In genomic region chr1:75152092-75152491, GRCh38 we compare ENCODE assay signal across 9 cellular contexts. TPM values are rescaled to one million over a fixed set of nuclear protein-coding genes. Genes with fewer than 3 reads are reported as not detected.
"Had no signal": no experiment of that assay in that cellular context is flagged by ENCODE, and none has a peak within 500 bp of the region (broad histone marks: within the 10 kb centered on the region; RNA-seq: fewer than 3 reads in every experiment).

No MANE protein-coding gene starts in this region.

- ATAC-seq: GM12878 had no signal

- FAIRE-seq: G401.6, GM12878, GM12891, GM12892, GM18507, GM19239 had no signal

- DNase-seq: GDM1, GF-D8 had no signal

- H3K4me3 ChIP-seq: GM12878 had no signal

RNA-seq across cellular contexts. Expression of gene LHX8, which starts 17.9 kb away (rescaled TPM):
- total RNA-seq: G401, GM12878 had no signal
- polyA plus RNA-seq: GM12878 had no signal
